Comparison of ENCODE assay signal across 11 cellular contexts in the genomic region with DNA sequence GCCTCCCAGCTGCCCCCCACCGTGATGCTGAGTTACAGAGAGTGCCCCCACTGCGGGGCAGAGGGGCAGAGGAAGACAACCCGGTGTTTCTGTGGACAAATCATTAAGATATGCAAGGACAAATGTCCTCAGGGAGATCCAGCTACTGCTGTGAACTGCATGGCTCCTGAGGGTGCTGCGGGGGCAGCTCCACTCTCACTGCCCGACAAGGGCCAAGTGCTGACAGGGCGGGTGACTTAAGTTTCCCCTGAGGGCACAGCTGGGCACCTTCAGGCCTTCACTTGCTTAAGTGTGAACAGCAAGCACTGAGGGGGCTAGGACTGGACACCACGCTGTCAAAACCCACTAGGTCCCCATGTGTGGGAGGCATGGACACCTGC. TPM values are rescaled to one million over a fixed set of nuclear protein-coding genes. Genes with fewer than 3 reads are reported as not detected.
A peak's percentile ranks its signal among the peaks of the same experiment; 100 is the strongest.
DNase-seq lines count a peak whose midpoint lies in the region; ATAC-seq and TF ChIP-seq lines count a peak whose summit lies in the region.
"Had no signal": no experiment of that assay in that cellular context is flagged by ENCODE, and none has a peak within 500 bp of the region (broad histone marks: within the 10 kb centered on the region; RNA-seq: fewer than 3 reads in every experiment).

No MANE protein-coding gene starts in this region.

- POLR2A ChIA-PET in A673 (lab: Charles Lee; ENCODE audit: low non-redundant PET): no interaction called here
- POLR2A ChIA-PET in activated CD4-positive, alpha-beta T cell treated with anti-CD3 and anti-CD28 coated beads for 36 hours (lab: Charles Lee): interaction anchor here (0.6 kb wide), 1 partner anchor 135 kb away, joined by 3 read pairs; no protein-coding TSS in a partner anchor

- peaks cover 43% of the 10 kb centered on the region for H3K36me3 Mint-ChIP-seq in activated CD4-positive, alpha-beta T cell treated with anti-CD3 and anti-CD28 coated beads for 36 hours (ENCODE audit: low read depth)

- in situ Hi-C loops in G401 (cut with HindIII; ENCODE audit: low sequenced_read_pairs): no loop called here

- no peaks in the 10 kb centered on the region for H4K20me1 ChIP-seq in hepatocyte (ENCODE audit: insufficient read depth, poor library complexity, severe bottlenecking)

- H3K4me2 ChIP-seq in hepatocyte: no peak overlapping the region

- no peaks in the 10 kb centered on the region for H3K9me2 ChIP-seq in hepatocyte (replicated peaks; ENCODE audit: insufficient read depth)

- no peaks in the 10 kb centered on the region for H3K9me3 Mint-ChIP-seq in activated CD4-positive, alpha-beta T cell treated with anti-CD3 and anti-CD28 coated beads for 36 hours (ENCODE audit: low read depth)
- H3K9me3 Mint-ChIP-seq: brain had no signal

- no TSS peak for BruUV-seq in A673 (replicated peaks; lab: Mats Ljungman, UMichigan)

- H3K27ac ChIP-seq in A673 (ENCODE audit: low read depth, low read length, poor library complexity, severe bottlenecking) (peak overlapping the region; percentile 66), RWPE2 (ENCODE audit: poor library complexity, severe bottlenecking) (peak overlapping the region; percentile 60), hepatocyte (peak overlapping the region; percentile 55)

- DNase-seq in A673 (ENCODE audit: low spot score) (no peak), EL (peak; percentile 54), RWPE2 (ENCODE audit: low spot score) (no peak), hepatocyte (ENCODE audit: low spot score) (no peak), NCI-H345 treated with DMSO at 0.1 percent for 48 hours (lab: John Stamatoyannopoulos, UW; ENCODE audit: unreplicated experiment) (no peak), MV-4-11 (lab: John Stamatoyannopoulos, UW) (no peak), G401 (ENCODE audit: low spot score) (no peak)
- no peak for DNase-seq in activated CD4-positive, alpha-beta T cell treated with anti-CD3 and anti-CD28 coated beads for 36 hours
- DNase-seq: effector CD4-positive, alpha-beta T cell; NCI-H1417 treated with DMSO at 0.1 percent for 48 hours had no signal

- H3K79me2 ChIP-seq in hepatocyte: no peaks in the 10 kb centered on the region

- no peak overlapping the region for H3K4me3 Mint-ChIP-seq in activated CD4-positive, alpha-beta T cell treated with anti-CD3 and anti-CD28 coated beads for 36 hours
- H3K4me3 Mint-ChIP-seq: brain had no signal

- peak; percentile 18 for ATAC-seq in RWPE2 (ENCODE audit: low read depth)
- no peak for ATAC-seq in activated CD4-positive, alpha-beta T cell treated with anti-CD3 and anti-CD28 coated beads for 36 hours

- WGBS in hepatocyte (ENCODE audit: low lambda C conversion rate, missing lambda C conversion rate): 83% methylated on average over 7 of the region's 7 CpGs

- H3K36me3 ChIP-seq in A673 (ENCODE audit: insufficient read depth, low read length, poor library complexity, severe bottlenecking) (peaks cover 59% of the 10 kb centered on the region), RWPE2 (ENCODE audit: low read depth) (peaks cover 63% of the 10 kb centered on the region), hepatocyte (replicated peaks; ENCODE audit: insufficient read depth, low read depth) (peaks cover 8% of the 10 kb centered on the region)

- H3K4me1 Mint-ChIP-seq in activated CD4-positive, alpha-beta T cell treated with anti-CD3 and anti-CD28 coated beads for 36 hours: peaks cover 29% of the 10 kb centered on the region

- H2AFZ ChIP-seq in hepatocyte: no peak overlapping the region

- no peaks in the 10 kb centered on the region for H3K27me3 Mint-ChIP-seq in activated CD4-positive, alpha-beta T cell treated with anti-CD3 and anti-CD28 coated beads for 36 hours
- H3K27me3 Mint-ChIP-seq: brain had no signal

- TF ChIP-seq CTCF in A673 (conservative IDR thresholded peaks at IDR 0.05; ENCODE audit: low read depth, low read length) (no peak), RWPE2 (IDR thresholded peaks at IDR 0.05; ENCODE audit: poor library complexity, severe bottlenecking) (no peak), hepatocyte (IDR thresholded peaks at IDR 0.05; ENCODE audit: poor library complexity) (no peak)

- H3K9me3 ChIP-seq in A673 (ENCODE audit: low read depth, low read length, poor library complexity, severe bottlenecking) (no peaks in the 10 kb centered on the region), RWPE2 (ENCODE audit: severe bottlenecking) (no peaks in the 10 kb centered on the region), hepatocyte (ENCODE audit: low read depth) (no peaks in the 10 kb centered on the region)

- intact Hi-C loops in A673 (cut with micrococcal nuclease; ENCODE audit: unreplicated experiment): no loop called here
- intact Hi-C loops in activated CD4-positive, alpha-beta T cell treated with anti-CD3 and anti-CD28 coated beads for 36 hours (cut with DNase I, micrococcal nuclease): no loop called here

- H3K27me3 ChIP-seq in A673 (replicated peaks; ENCODE audit: insufficient read depth, low read depth, low read length, poor library complexity) (no peaks in the 10 kb centered on the region), RWPE2 (ENCODE audit: insufficient read depth, poor library complexity, severe bottlenecking) (no peaks in the 10 kb centered on the region), hepatocyte (no peaks in the 10 kb centered on the region)

- CTCF ChIA-PET in A673 (lab: Charles Lee): interaction anchor here (0.9 kb wide), 1 partner anchor 13 kb away, joined by 3 read pairs; no protein-coding TSS in a partner anchor
- CTCF ChIA-PET in activated CD4-positive, alpha-beta T cell treated with anti-CD3 and anti-CD28 coated beads for 36 hours (lab: Charles Lee): interaction anchor here (0.5 to 1.6 kb wide), 7 partner anchors 9 to 752 kb away, joined by 3 to 5 read pairs (median 3); no protein-coding TSS in a partner anchor

- H3K4me1 ChIP-seq in A673 (ENCODE audit: insufficient read depth, low read length, poor library complexity, severe bottlenecking) (peaks cover 31% of the 10 kb centered on the region), RWPE2 (ENCODE audit: insufficient read depth, poor library complexity, severe bottlenecking) (peaks cover 11% of the 10 kb centered on the region), hepatocyte (ENCODE audit: insufficient read depth) (no peaks in the 10 kb centered on the region)

- no peak overlapping the region for H3K4me3 ChIP-seq in A673 (ENCODE audit: low read depth, low read length, poor library complexity, severe bottlenecking)
- H3K4me3 ChIP-seq in RWPE2 (ENCODE audit: severe bottlenecking): no peak overlapping the region
- H3K4me3 ChIP-seq in hepatocyte: no peak overlapping the region

- H3K27ac Mint-ChIP-seq in activated CD4-positive, alpha-beta T cell treated with anti-CD3 and anti-CD28 coated beads for 36 hours: no peak overlapping the region

RNA-seq across cellular contexts. Expression of a gene that starts 26.2 kb away (rescaled TPM):
- total RNA-seq in A673 (2021): 13.9 and 16.1 TPM in 2 replicates
- 9.1 and 9.5 TPM in 2 replicates for total RNA-seq in hepatocyte
- polyA plus RNA-seq in hepatocyte: 8.5 and 10.5 TPM in 2 replicates
- total RNA-seq in activated CD4-positive, alpha-beta T cell treated with anti-CD3 and anti-CD28 coated beads for 36 hours: 1 to 10 TPM; 5.2 to 6.6 TPM
- total RNA-seq in G401 (2014; rRNA removed; shearing (Covaris generic)): 23.0 and 24.2 TPM in 2 replicates

RNA-seq across cellular contexts. Expression of a gene that starts 38.5 kb away (rescaled TPM):
- total RNA-seq in A673 (2021) (61.7 and 64.4 TPM in 2 replicates), hepatocyte (31.5 and 31.6 TPM in 2 replicates)
- 23.7 and 26.5 TPM in 2 replicates for polyA plus RNA-seq in hepatocyte
- 10 to 100 TPM; 43.7 to 49.7 TPM for total RNA-seq in activated CD4-positive, alpha-beta T cell treated with anti-CD3 and anti-CD28 coated beads for 36 hours
- total RNA-seq in G401 (2014; rRNA removed; shearing (Covaris generic)): 24.3 and 36.5 TPM in 2 replicates

RNA-seq across cellular contexts. Expression of a gene that starts 50.1 kb away (rescaled TPM):
- total RNA-seq in A673 (2021): 40.2 and 42.0 TPM in 2 replicates
- total RNA-seq in hepatocyte: 35.4 and 35.5 TPM in 2 replicates
- polyA plus RNA-seq in hepatocyte: 16.5 and 17.9 TPM in 2 replicates
- 10 to 100 TPM; 30.7 to 39.9 TPM for total RNA-seq in activated CD4-positive, alpha-beta T cell treated with anti-CD3 and anti-CD28 coated beads for 36 hours
- total RNA-seq in G401 (2014; rRNA removed; shearing (Covaris generic)): 41.0 and 49.2 TPM in 2 replicates
